In genomic region chr18:39698436-39698835, GRCh38 we compare ENCODE assay signal across 25 cellular contexts.
"Had no signal": no experiment of that assay in that cellular context is flagged by ENCODE, and none has a peak within 500 bp of the region (broad histone marks: within the 10 kb centered on the region; RNA-seq: fewer than 3 reads in every experiment).

No MANE protein-coding gene starts in this region.

- H3K4me3 Mint-ChIP-seq: activated B cell treated with CpG ODN at 0.5 μM for 24 hours; activated CD8-positive, alpha-beta memory T cell treated with anti-CD3 and anti-CD28 coated beads, Interleukin-2, amount 10 ng/mL, durations not matched to agents 7 days and 5 days; activated CD8-positive, alpha-beta T cell treated with anti-CD3 and anti-CD28 coated beads, Interleukin-2, amount 10 ng/mL, durations not matched to agents 7 days and 5 days; activated T-cell treated with anti-CD3 and anti-CD28 coated beads, Interleukin-2, amount 50 U/mL, for 72 hours; central memory CD8-positive, alpha-beta T cell; natural killer cell treated with Interleukin-12 subunit alpha and Interleukin-12 subunit beta and Interleukin-15 and Interleukin-18, amount 100 ng/mL, for 72 hours; T-helper 2 cell treated with Interferon-gamma antibody and Interleukin-4, amounts not matched to agents 5 μg/mL and 100 μg/mL, for 36 hours had no signal

- H3K4me3 ChIP-seq: esophagus squamous epithelium, heart left ventricle, left lung, lower lobe of right lung, spleen, testis, transverse colon had no signal

- DNase-seq: activated B cell treated with CpG ODN at 0.5 μM for 24 hours; activated CD4-positive, alpha-beta T cell treated with anti-CD3 and anti-CD28 coated beads, Interleukin-2, amount 50 U/mL, for 1 hour; activated CD8-positive, alpha-beta memory T cell treated with anti-CD3 and anti-CD28 coated beads, Interleukin-2, amount 10 ng/mL, durations not matched to agents 7 days and 5 days; activated CD8-positive, alpha-beta T cell treated with anti-CD3 and anti-CD28 coated beads, Interleukin-2, amount 10 ng/mL, durations not matched to agents 7 days and 5 days; activated naive CD4-positive, alpha-beta T cell; activated T-cell treated with anti-CD3 and anti-CD28 coated beads, Interleukin-2, amount 50 U/mL, for 72 hours; anterior cingulate cortex; dermis blood vessel endothelial cell; effector CD4-positive, alpha-beta T cell; esophagus squamous epithelium; foreskin keratinocyte; heart left ventricle; left lung; lower lobe of right lung; mesenchymal stem cell; right cardiac atrium; spleen; stimulated activated naive CD8-positive, alpha-beta T cell treated with anti-CD3 and anti-CD28 coated beads, Interleukin-15, Interleukin-2, amounts not matched to agents 100 U/mL and 50 U/mL, for 24 hours; T-helper 1 cell; testis; transverse colon had no signal

- H3K27me3 Mint-ChIP-seq: activated B cell treated with CpG ODN at 0.5 μM for 24 hours; activated CD8-positive, alpha-beta memory T cell treated with anti-CD3 and anti-CD28 coated beads, Interleukin-2, amount 10 ng/mL, durations not matched to agents 7 days and 5 days; central memory CD8-positive, alpha-beta T cell; natural killer cell treated with Interleukin-12 subunit alpha and Interleukin-12 subunit beta and Interleukin-15 and Interleukin-18, amount 100 ng/mL, for 72 hours had no signal

- H3K36me3 Mint-ChIP-seq: activated CD8-positive, alpha-beta memory T cell treated with anti-CD3 and anti-CD28 coated beads, Interleukin-2, amount 10 ng/mL, durations not matched to agents 7 days and 5 days; activated naive CD4-positive, alpha-beta T cell treated with anti-CD3 and anti-CD28 coated beads, Interleukin-2, amount 50 U/mL, for 72 hours had no signal

- H3K4me1 Mint-ChIP-seq: activated B cell treated with CpG ODN at 0.5 μM for 24 hours; activated CD8-positive, alpha-beta memory T cell treated with anti-CD3 and anti-CD28 coated beads, Interleukin-2, amount 10 ng/mL, durations not matched to agents 7 days and 5 days; central memory CD8-positive, alpha-beta T cell had no signal

- H3K9me3 Mint-ChIP-seq: activated B cell treated with CpG ODN at 0.5 μM for 24 hours had no signal

- H3K27ac Mint-ChIP-seq: activated B cell treated with CpG ODN at 0.5 μM for 24 hours; activated CD8-positive, alpha-beta memory T cell treated with anti-CD3 and anti-CD28 coated beads, Interleukin-2, amount 10 ng/mL, durations not matched to agents 7 days and 5 days; activated CD8-positive, alpha-beta T cell treated with anti-CD3 and anti-CD28 coated beads, Interleukin-2, amount 10 ng/mL, durations not matched to agents 7 days and 5 days; activated naive CD4-positive, alpha-beta T cell treated with anti-CD3 and anti-CD28 coated beads, Interleukin-2, amount 50 U/mL, for 72 hours; activated T-cell treated with anti-CD3 and anti-CD28 coated beads, Interleukin-2, amount 50 U/mL, for 72 hours; natural killer cell treated with Interleukin-12 subunit alpha and Interleukin-12 subunit beta and Interleukin-15 and Interleukin-18, amount 100 ng/mL, for 72 hours; T-helper 2 cell treated with Interferon-gamma antibody and Interleukin-4, amounts not matched to agents 5 μg/mL and 100 μg/mL, for 36 hours had no signal
